Comparison of ENCODE assay signal across 8 cellular contexts in the genomic region with DNA sequence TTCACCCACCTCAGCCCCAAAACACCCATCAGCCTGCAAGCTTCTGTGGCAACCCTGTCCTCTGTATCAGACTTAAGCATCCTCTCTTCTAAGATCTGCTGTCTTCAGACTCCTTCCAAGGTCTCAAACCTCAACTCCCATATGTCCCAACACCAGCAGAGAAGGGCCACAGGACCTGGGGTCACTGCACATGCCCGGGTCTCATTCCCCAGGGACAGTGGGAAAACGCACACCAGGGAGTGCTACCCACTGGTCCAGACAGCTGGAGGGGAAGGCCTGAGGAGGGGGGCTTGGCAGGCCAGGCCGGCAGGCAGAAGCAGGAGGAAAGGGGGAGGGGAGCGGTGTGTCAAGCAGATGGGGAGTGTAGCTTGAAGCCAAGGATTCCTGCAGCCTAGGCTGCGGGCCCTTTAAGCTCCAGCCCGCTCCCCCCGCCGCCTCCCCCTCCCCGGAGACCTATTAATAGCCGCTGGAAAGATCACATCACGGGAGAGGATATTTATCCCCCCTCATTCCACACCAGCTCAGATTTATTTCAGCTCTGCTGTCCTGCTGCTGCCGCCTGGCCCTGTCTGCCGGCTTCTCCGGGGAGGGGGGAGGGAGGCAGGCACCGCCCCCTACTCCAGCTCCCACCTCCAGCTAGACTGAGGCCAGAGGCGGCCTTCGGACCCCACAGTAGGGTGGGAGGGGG. TPM values are rescaled to one million over a fixed set of nuclear protein-coding genes. Genes with fewer than 3 reads are reported as not detected.
DNase-seq lines count a peak whose midpoint lies in the region; ATAC-seq and TF ChIP-seq lines count a peak whose summit lies in the region.

No MANE protein-coding gene starts in this region.

- H3K27me3 ChIP-seq in RWPE2 (ENCODE audit: insufficient read depth, poor library complexity, severe bottlenecking) (no peaks in the 10 kb centered on the region), endocrine pancreas (ENCODE audit: control insufficient read depth, insufficient read depth, low read length) (no peaks in the 10 kb centered on the region), mesendoderm (ENCODE audit: insufficient read depth, low read length, poor library complexity) (no peaks in the 10 kb centered on the region), tibial nerve (no peaks in the 10 kb centered on the region)

- peak overlapping the region; percentile 56 for H2BK120ac ChIP-seq in mesendoderm (ENCODE audit: low read depth, low read length)

- H3K9me3 Mint-ChIP-seq in T-helper 1 cell treated with Interleukin-12 subunit alpha and Interleukin-12 subunit beta and Interleukin-4 antibody, amounts not matched to agents 30 μg/mL and 1 μg/mL, for 36 hours, result no peaks in the 10 kb centered on the region

- peaks cover 31% of the 10 kb centered on the region for H3K79me2 ChIP-seq in mesendoderm (ENCODE audit: control insufficient read depth, insufficient read depth, low read length)

- peaks cover 35% of the 10 kb centered on the region for H3K4me1 ChIP-seq in RWPE2 (ENCODE audit: insufficient read depth, poor library complexity, severe bottlenecking)
- H3K4me1 ChIP-seq in endocrine pancreas (ENCODE audit: control insufficient read depth, insufficient read depth, low read length), result no peaks in the 10 kb centered on the region
- H3K4me1 ChIP-seq in mesendoderm (ENCODE audit: control insufficient read depth, low read depth, low read length), result peaks cover 42% of the 10 kb centered on the region
- peaks cover 3 to 74% (median 62%) of the 10 kb centered on the region in 4 donors for H3K4me1 ChIP-seq in tibial nerve

- peaks cover 41% of the 10 kb centered on the region for H3K4me1 Mint-ChIP-seq in T-helper 1 cell treated with Interleukin-12 subunit alpha and Interleukin-12 subunit beta and Interleukin-4 antibody, amounts not matched to agents 30 μg/mL and 1 μg/mL, for 36 hours (ENCODE audit: low read depth)

- peak overlapping the region; percentile 52 for H3K18ac ChIP-seq in mesendoderm (ENCODE audit: low read length)

- peaks cover 24% of the 10 kb centered on the region for H3K79me1 ChIP-seq in mesendoderm (ENCODE audit: low read length)

- TF ChIP-seq EP300 in tibial nerve (IDR thresholded peaks at IDR 0.05), result peak; percentile 17 to 80

- peaks cover 21% of the 10 kb centered on the region for H3K36me3 Mint-ChIP-seq in T-helper 1 cell treated with Interleukin-12 subunit alpha and Interleukin-12 subunit beta and Interleukin-4 antibody, amounts not matched to agents 30 μg/mL and 1 μg/mL, for 36 hours (ENCODE audit: low read depth)

- WGBS in mesendoderm (ENCODE audit: extremely low coverage, insufficient coverage, low lambda C conversion rate), result no CpG with 5 or more reads among the region's 17 CpGs
- WGBS in tibial nerve, 2 donors, result 7 to 8% methylated on average over 11 to 15 of the region's 17 CpGs

- H4K8ac ChIP-seq in mesendoderm (ENCODE audit: low read depth, low read length), result no peak overlapping the region

- CTCF ChIA-PET in GM10248 (lab: Yijun Ruan, JAX), result interaction anchor here (1.0 to 8.7 kb wide), 11 partner anchors 8 to 221 kb away, joined by 3 to 53 read pairs (median 4); a partner anchor contains a TSS

- peak overlapping the region; percentile 100 for H3K27ac ChIP-seq in RWPE2 (ENCODE audit: poor library complexity, severe bottlenecking)
- peak overlapping the region; percentile 98 for H3K27ac ChIP-seq in mesendoderm (ENCODE audit: low read depth, low read length)
- H3K27ac ChIP-seq in tibial nerve, result peak overlapping the region; percentile 88 to 97 (median 93)

- H2BK15ac ChIP-seq in mesendoderm (replicated peaks; ENCODE audit: low read depth), result no peak overlapping the region

- H3K9me3 ChIP-seq in RWPE2 (ENCODE audit: severe bottlenecking), result no peaks in the 10 kb centered on the region
- no peaks in the 10 kb centered on the region for H3K9me3 ChIP-seq in endocrine pancreas (ENCODE audit: control insufficient read depth, low read length)
- no peaks in the 10 kb centered on the region for H3K9me3 ChIP-seq in tibial nerve

- no peak for DNase-seq in T-helper 1 cell
- DNase-seq in RWPE2 (ENCODE audit: low spot score), result peak; percentile 74
- peak; percentile 97 for DNase-seq in mesendoderm
- peak; percentile 77 to 83 for DNase-seq in tibial nerve (ENCODE audit: low spot score in 2 of 2)
- no peak for DNase-seq in CD1c-positive myeloid dendritic cell (ENCODE audit: extremely low spot score)
- DNase-seq in GM10248 (ENCODE audit: extremely low spot score), result no peak

- peak overlapping the region; percentile 100 for H2BK5ac ChIP-seq in mesendoderm (ENCODE audit: low read length)

- no peak overlapping the region for H3K23ac ChIP-seq in mesendoderm (ENCODE audit: low read length)

- H3K27ac Mint-ChIP-seq in T-helper 1 cell treated with Interleukin-12 subunit alpha and Interleukin-12 subunit beta and Interleukin-4 antibody, amounts not matched to agents 30 μg/mL and 1 μg/mL, for 36 hours, result peak overlapping the region; percentile 7

- H3K4me3 ChIP-seq in RWPE2 (ENCODE audit: severe bottlenecking) (peak overlapping the region; percentile 25), endocrine pancreas (ENCODE audit: control insufficient read depth, insufficient read depth, low read length) (no peak overlapping the region), mesendoderm (ENCODE audit: low read length) (no peak overlapping the region), tibial nerve (peak overlapping the region; percentile 25 to 53 (median 40))

- ATAC-seq in RWPE2 (ENCODE audit: low read depth), result no peak

- H3K36me3 ChIP-seq in RWPE2 (ENCODE audit: low read depth) (peaks cover 53% of the 10 kb centered on the region), endocrine pancreas (ENCODE audit: control insufficient read depth, insufficient read depth, low read length) (no peaks in the 10 kb centered on the region), mesendoderm (ENCODE audit: control insufficient read depth, insufficient read depth, low read length) (no peaks in the 10 kb centered on the region), tibial nerve (peaks cover 0 to 34% (median 0%) of the 10 kb centered on the region in 3 donors)

- H3K4me3 Mint-ChIP-seq in T-helper 1 cell treated with Interleukin-12 subunit alpha and Interleukin-12 subunit beta and Interleukin-4 antibody, amounts not matched to agents 30 μg/mL and 1 μg/mL, for 36 hours, result no peak overlapping the region

- POLR2A ChIA-PET in GM10248 (lab: Yijun Ruan, JAX), result interaction anchor here (0.7 kb wide), 1 partner anchor 135 kb away, joined by 3 read pairs; no protein-coding TSS in a partner anchor

- TF ChIP-seq POLR2A in tibial nerve (IDR thresholded peaks at IDR 0.05), result peak; percentile 25 to 51

- H3K27me3 Mint-ChIP-seq in T-helper 1 cell treated with Interleukin-12 subunit alpha and Interleukin-12 subunit beta and Interleukin-4 antibody, amounts not matched to agents 30 μg/mL and 1 μg/mL, for 36 hours (ENCODE audit: low read depth), result no peaks in the 10 kb centered on the region

- H4K5ac ChIP-seq in mesendoderm (ENCODE audit: low read length), result no peak overlapping the region

- peak overlapping the region; percentile 94 for H2AK5ac ChIP-seq in mesendoderm (ENCODE audit: low read length)

- H3K9ac ChIP-seq in endocrine pancreas (ENCODE audit: control insufficient read depth, insufficient read depth, low read length), result peak overlapping the region; percentile 87
- H3K9ac ChIP-seq in mesendoderm (ENCODE audit: low read length), result peak overlapping the region; percentile 92

- TF ChIP-seq CTCF in RWPE2 (IDR thresholded peaks at IDR 0.05; ENCODE audit: poor library complexity, severe bottlenecking) (no peak), tibial nerve (IDR thresholded peaks at IDR 0.05) (peak in 2 of 5 experiments; percentile 20 to 36), GM10248 (IDR thresholded peaks at IDR 0.05; ENCODE audit: control extremely low read depth, extremely low read depth, low read depth, missing control alignments) (no peak)

- peak overlapping the region; percentile 73 for H3K4me2 ChIP-seq in mesendoderm (ENCODE audit: low read length)

- H3K4ac ChIP-seq in mesendoderm (ENCODE audit: low read depth, low read length), result peak overlapping the region; percentile 98

- peak overlapping the region; percentile 99 for H3K56ac ChIP-seq in mesendoderm (ENCODE audit: low read length)

RNA-seq across cellular contexts. Expression of a gene that starts 16.7 kb away (rescaled TPM):
- polyA plus RNA-seq in mesendoderm (2013, experiment 1 of 2), result 65.1 TPM
- 69.1 TPM for polyA plus RNA-seq in mesendoderm (2013, experiment 2 of 2)
- 10 to 100 TPM; 15.7 to 36.0 (median 28.5) TPM for total RNA-seq in tibial nerve

RNA-seq across cellular contexts. Expression of a gene that starts 25.4 kb away (rescaled TPM):
- polyA plus RNA-seq in mesendoderm (2013, experiment 1 of 2), result 0.80 TPM
- polyA plus RNA-seq in mesendoderm (2013, experiment 2 of 2), result 0.70 TPM
- not detected for total RNA-seq in tibial nerve

RNA-seq across cellular contexts. Expression of a gene that starts 47.0 kb away (rescaled TPM):
- 0.31 TPM for polyA plus RNA-seq in mesendoderm (2013, experiment 1 of 2)
- 0.43 TPM for polyA plus RNA-seq in mesendoderm (2013, experiment 2 of 2)
- not detected for total RNA-seq in tibial nerve

Comparison
In these comparisons a context has a peak if more than half of its experiments do, and no peak if none do; other contexts are left out.
1. DNase-seq: peak in RWPE2 (single experiment), mesendoderm (single experiment) and tibial nerve (2 of 2); none in T-helper 1 cell (0 of 5), CD1c-positive myeloid dendritic cell (single experiment) and GM10248 (single experiment).
2. H3K4me3 ChIP-seq: peak in RWPE2 (single experiment) and tibial nerve (4 of 4); none in endocrine pancreas (single experiment) and mesendoderm (single experiment).
3. Peak in every context shown above with its lines, with median percentiles within 50 percentile points of each other: H3K27ac ChIP-seq.